2 cellular contexts compared by ENCODE assay signal in the genomic region with DNA sequence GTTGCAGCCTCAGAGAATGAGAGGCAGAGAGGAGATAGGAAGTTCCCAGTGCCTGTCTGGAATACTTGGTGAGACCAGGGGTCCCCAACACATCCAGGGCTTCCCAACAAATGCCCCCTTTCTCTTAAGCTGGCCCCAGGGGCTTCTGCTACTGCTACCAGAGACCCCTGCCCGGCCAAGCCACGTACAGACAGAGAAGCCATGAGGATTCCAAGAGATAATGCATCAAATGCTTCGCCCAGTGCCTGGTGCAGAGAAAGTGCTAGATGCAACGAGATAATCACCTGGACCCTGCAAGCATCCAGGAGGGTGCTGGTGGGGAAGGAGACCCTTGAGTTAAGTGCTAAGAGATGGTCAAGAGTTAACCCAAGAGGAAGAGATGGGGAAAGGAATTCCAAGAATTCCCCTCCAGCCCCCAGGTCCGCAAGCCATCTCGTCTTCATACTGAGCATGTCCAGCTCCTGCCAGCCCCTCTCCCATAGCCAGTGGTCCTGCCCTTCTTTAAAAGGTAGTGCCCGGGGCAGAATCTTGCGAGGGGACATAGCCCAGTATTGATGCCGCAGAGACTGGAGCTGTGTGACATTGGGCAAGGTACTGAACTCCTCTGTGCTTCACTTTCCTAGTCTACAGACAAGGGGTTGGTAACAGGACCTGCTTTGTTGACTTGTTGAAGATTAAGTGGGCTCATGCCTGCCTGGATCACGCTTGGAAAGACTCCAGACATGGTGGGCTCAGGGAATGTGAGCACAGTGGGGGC.
TF ChIP-seq lines count a peak whose summit lies in the region.

No MANE protein-coding gene starts in this region.

TF ChIP-seq in GM23338, 12 proteins besides CTCF, POLR2A, EP300 and RAD21 (continued from another document):
- TF ChIP-seq, protein P1, sequence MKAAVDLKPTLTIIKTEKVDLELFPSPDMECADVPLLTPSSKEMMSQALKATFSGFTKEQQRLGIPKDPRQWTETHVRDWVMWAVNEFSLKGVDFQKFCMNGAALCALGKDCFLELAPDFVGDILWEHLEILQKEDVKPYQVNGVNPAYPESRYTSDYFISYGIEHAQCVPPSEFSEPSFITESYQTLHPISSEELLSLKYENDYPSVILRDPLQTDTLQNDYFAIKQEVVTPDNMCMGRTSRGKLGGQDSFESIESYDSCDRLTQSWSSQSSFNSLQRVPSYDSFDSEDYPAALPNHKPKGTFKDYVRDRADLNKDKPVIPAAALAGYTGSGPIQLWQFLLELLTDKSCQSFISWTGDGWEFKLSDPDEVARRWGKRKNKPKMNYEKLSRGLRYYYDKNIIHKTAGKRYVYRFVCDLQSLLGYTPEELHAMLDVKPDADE (IDR thresholded peaks at IDR 0.05): no peak
- TF ChIP-seq POLR2AphosphoS5 (IDR thresholded peaks at IDR 0.05; ENCODE audit: low read depth) (no peak), JUNB (IDR thresholded peaks at IDR 0.05; ENCODE audit: unreplicated experiment) (no peak), EZH2 (IDR thresholded peaks at IDR 0.05; ENCODE audit: low read depth, unreplicated experiment) (no peak), ZNF331 (CRISPR knock-in tag; IDR thresholded peaks at IDR 0.05; ENCODE audit: low read depth) (no peak), ZNF114 (CRISPR knock-in tag; IDR thresholded peaks at IDR 0.05) (no peak), NANOG (IDR thresholded peaks at IDR 0.05; ENCODE audit: borderline replicate concordance) (no peak)
- TF ChIP-seq, protein P2, sequence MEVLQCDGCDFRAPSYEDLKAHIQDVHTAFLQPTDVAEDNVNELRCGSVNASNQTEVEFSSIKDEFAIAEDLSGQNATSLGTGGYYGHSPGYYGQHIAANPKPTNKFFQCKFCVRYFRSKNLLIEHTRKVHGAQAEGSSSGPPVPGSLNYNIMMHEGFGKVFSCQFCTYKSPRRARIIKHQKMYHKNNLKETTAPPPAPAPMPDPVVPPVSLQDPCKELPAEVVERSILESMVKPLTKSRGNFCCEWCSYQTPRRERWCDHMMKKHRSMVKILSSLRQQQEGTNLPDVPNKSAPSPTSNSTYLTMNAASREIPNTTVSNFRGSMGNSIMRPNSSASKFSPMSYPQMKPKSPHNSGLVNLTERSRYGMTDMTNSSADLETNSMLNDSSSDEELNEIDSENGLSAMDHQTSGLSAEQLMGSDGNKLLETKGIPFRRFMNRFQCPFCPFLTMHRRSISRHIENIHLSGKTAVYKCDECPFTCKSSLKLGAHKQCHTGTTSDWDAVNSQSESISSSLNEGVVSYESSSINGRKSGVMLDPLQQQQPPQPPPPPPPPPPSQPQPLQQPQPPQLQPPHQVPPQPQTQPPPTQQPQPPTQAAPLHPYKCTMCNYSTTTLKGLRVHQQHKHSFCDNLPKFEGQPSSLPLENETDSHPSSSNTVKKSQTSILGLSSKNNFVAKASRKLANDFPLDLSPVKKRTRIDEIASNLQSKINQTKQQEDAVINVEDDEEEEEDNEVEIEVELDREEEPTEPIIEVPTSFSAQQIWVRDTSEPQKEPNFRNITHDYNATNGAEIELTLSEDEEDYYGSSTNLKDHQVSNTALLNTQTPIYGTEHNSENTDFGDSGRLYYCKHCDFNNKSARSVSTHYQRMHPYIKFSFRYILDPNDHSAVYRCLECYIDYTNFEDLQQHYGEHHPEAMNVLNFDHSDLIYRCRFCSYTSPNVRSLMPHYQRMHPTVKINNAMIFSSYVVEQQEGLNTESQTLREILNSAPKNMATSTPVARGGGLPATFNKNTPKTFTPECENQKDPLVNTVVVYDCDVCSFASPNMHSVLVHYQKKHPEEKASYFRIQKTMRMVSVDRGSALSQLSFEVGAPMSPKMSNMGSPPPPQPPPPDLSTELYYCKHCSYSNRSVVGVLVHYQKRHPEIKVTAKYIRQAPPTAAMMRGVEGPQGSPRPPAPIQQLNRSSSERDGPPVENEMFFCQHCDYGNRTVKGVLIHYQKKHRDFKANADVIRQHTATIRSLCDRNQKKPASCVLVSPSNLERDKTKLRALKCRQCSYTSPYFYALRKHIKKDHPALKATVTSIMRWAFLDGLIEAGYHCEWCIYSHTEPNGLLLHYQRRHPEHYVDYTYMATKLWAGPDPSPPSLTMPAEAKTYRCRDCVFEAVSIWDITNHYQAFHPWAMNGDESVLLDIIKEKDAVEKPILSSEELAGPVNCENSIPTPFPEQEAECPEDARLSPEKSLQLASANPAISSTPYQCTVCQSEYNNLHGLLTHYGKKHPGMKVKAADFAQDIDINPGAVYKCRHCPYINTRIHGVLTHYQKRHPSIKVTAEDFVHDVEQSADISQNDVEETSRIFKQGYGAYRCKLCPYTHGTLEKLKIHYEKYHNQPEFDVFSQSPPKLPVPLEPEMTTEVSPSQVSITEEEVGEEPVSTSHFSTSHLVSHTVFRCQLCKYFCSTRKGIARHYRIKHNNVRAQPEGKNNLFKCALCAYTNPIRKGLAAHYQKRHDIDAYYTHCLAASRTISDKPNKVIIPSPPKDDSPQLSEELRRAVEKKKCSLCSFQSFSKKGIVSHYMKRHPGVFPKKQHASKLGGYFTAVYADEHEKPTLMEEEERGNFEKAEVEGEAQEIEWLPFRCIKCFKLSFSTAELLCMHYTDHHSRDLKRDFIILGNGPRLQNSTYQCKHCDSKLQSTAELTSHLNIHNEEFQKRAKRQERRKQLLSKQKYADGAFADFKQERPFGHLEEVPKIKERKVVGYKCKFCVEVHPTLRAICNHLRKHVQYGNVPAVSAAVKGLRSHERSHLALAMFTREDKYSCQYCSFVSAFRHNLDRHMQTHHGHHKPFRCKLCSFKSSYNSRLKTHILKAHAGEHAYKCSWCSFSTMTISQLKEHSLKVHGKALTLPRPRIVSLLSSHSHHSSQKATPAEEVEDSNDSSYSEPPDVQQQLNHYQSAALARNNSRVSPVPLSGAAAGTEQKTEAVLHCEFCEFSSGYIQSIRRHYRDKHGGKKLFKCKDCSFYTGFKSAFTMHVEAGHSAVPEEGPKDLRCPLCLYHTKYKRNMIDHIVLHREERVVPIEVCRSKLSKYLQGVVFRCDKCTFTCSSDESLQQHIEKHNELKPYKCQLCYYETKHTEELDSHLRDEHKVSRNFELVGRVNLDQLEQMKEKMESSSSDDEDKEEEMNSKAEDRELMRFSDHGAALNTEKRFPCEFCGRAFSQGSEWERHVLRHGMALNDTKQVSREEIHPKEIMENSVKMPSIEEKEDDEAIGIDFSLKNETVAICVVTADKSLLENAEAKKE (CRISPR knock-in tag; IDR thresholded peaks at IDR 0.05): no peak
TF ChIP-seq in GM23338: peak in this region for 0.

TF ChIP-seq in WTC11, 78 proteins besides CTCF, POLR2A, EP300 and RAD21 (continued from another document):
- TF ChIP-seq, protein P3, sequence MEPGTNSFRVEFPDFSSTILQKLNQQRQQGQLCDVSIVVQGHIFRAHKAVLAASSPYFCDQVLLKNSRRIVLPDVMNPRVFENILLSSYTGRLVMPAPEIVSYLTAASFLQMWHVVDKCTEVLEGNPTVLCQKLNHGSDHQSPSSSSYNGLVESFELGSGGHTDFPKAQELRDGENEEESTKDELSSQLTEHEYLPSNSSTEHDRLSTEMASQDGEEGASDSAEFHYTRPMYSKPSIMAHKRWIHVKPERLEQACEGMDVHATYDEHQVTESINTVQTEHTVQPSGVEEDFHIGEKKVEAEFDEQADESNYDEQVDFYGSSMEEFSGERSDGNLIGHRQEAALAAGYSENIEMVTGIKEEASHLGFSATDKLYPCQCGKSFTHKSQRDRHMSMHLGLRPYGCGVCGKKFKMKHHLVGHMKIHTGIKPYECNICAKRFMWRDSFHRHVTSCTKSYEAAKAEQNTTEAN (CRISPR knock-in tag; IDR thresholded peaks at IDR 0.05): no peak
- TF ChIP-seq OVOL2 (CRISPR knock-in tag; IDR thresholded peaks at IDR 0.05; ENCODE audit: borderline replicate concordance) (no peak), CREB1 (CRISPR knock-in tag; IDR thresholded peaks at IDR 0.05) (no peak)
- TF ChIP-seq, protein P4, sequence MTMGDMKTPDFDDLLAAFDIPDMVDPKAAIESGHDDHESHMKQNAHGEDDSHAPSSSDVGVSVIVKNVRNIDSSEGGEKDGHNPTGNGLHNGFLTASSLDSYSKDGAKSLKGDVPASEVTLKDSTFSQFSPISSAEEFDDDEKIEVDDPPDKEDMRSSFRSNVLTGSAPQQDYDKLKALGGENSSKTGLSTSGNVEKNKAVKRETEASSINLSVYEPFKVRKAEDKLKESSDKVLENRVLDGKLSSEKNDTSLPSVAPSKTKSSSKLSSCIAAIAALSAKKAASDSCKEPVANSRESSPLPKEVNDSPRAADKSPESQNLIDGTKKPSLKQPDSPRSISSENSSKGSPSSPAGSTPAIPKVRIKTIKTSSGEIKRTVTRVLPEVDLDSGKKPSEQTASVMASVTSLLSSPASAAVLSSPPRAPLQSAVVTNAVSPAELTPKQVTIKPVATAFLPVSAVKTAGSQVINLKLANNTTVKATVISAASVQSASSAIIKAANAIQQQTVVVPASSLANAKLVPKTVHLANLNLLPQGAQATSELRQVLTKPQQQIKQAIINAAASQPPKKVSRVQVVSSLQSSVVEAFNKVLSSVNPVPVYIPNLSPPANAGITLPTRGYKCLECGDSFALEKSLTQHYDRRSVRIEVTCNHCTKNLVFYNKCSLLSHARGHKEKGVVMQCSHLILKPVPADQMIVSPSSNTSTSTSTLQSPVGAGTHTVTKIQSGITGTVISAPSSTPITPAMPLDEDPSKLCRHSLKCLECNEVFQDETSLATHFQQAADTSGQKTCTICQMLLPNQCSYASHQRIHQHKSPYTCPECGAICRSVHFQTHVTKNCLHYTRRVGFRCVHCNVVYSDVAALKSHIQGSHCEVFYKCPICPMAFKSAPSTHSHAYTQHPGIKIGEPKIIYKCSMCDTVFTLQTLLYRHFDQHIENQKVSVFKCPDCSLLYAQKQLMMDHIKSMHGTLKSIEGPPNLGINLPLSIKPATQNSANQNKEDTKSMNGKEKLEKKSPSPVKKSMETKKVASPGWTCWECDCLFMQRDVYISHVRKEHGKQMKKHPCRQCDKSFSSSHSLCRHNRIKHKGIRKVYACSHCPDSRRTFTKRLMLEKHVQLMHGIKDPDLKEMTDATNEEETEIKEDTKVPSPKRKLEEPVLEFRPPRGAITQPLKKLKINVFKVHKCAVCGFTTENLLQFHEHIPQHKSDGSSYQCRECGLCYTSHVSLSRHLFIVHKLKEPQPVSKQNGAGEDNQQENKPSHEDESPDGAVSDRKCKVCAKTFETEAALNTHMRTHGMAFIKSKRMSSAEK (CRISPR knock-in tag; IDR thresholded peaks at IDR 0.05; ENCODE audit: borderline replicate concordance): no peak
- TF ChIP-seq, protein P5, sequence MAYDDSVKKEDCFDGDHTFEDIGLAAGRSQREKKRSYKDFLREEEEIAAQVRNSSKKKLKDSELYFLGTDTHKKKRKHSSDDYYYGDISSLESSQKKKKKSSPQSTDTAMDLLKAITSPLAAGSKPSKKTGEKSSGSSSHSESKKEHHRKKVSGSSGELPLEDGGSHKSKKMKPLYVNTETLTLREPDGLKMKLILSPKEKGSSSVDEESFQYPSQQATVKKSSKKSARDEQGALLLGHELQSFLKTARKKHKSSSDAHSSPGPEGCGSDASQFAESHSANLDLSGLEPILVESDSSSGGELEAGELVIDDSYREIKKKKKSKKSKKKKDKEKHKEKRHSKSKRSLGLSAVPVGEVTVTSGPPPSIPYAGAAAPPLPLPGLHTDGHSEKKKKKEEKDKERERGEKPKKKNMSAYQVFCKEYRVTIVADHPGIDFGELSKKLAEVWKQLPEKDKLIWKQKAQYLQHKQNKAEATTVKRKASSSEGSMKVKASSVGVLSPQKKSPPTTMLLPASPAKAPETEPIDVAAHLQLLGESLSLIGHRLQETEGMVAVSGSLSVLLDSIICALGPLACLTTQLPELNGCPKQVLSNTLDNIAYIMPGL (CRISPR knock-in tag; IDR thresholded peaks at IDR 0.05): no peak
- TF ChIP-seq, protein P6, sequence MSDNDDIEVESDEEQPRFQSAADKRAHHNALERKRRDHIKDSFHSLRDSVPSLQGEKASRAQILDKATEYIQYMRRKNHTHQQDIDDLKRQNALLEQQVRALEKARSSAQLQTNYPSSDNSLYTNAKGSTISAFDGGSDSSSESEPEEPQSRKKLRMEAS (CRISPR knock-in tag; IDR thresholded peaks at IDR 0.05): no peak
- TF ChIP-seq, protein P7, sequence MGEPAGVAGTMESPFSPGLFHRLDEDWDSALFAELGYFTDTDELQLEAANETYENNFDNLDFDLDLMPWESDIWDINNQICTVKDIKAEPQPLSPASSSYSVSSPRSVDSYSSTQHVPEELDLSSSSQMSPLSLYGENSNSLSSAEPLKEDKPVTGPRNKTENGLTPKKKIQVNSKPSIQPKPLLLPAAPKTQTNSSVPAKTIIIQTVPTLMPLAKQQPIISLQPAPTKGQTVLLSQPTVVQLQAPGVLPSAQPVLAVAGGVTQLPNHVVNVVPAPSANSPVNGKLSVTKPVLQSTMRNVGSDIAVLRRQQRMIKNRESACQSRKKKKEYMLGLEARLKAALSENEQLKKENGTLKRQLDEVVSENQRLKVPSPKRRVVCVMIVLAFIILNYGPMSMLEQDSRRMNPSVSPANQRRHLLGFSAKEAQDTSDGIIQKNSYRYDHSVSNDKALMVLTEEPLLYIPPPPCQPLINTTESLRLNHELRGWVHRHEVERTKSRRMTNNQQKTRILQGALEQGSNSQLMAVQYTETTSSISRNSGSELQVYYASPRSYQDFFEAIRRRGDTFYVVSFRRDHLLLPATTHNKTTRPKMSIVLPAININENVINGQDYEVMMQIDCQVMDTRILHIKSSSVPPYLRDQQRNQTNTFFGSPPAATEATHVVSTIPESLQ (CRISPR knock-in tag; IDR thresholded peaks at IDR 0.05): no peak
